In genomic region chr2:233227579-233227978, GRCh38 we compare ENCODE assay signal across 29 cellular contexts.
"Had no signal": no experiment of that assay in that cellular context is flagged by ENCODE, and none has a peak within 500 bp of the region (broad histone marks: within the 10 kb centered on the region; RNA-seq: fewer than 3 reads in every experiment).

No MANE protein-coding gene starts in this region.

- H3K4me2 ChIP-seq: neural progenitor cell had no signal

- H3K27me3 ChIP-seq: neural progenitor cell, ovary, right atrium auricular region, right lobe of liver, sigmoid colon, stomach, thyroid gland, tibial nerve, upper lobe of left lung, vagina had no signal

- H3K9ac ChIP-seq: neural progenitor cell, parathyroid adenoma had no signal

- H3K4me3 ChIP-seq: neural progenitor cell, ovary, psoas muscle, right atrium auricular region, right lobe of liver, sigmoid colon, stomach, thoracic aorta, thyroid gland, tibial nerve, upper lobe of left lung, vagina had no signal

- FAIRE-seq: small intestine, urothelium cell line had no signal

- H3K4me3 Mint-ChIP-seq: natural killer cell; nephron; neural progenitor cell; stimulated activated effector memory CD8-positive, alpha-beta T cell treated with anti-CD3 and anti-CD28 coated beads, Interleukin-12 subunit alpha, Interleukin-12 subunit beta, amount 100 ng/mL, for 72 hours; stimulated activated naive B cell treated with anti-CD40 and anti-IgM and Interleukin-4, amounts not matched to agents 10 μg/mL and 1 μg/mL and 100 μg/mL, for 72 hours; stimulated activated naive CD8-positive, alpha-beta T cell treated with anti-CD3 and anti-CD28 coated beads, Interleukin-15, Interleukin-2, amounts not matched to agents 100 ng/mL and 50 ng/mL, for 24 hours had no signal

- H3K79me2 ChIP-seq: parathyroid adenoma had no signal

- H3K36me3 Mint-ChIP-seq: natural killer cell, neural progenitor cell had no signal

- H3K4me1 ChIP-seq: neural progenitor cell, parathyroid adenoma, psoas muscle, right atrium auricular region, right lobe of liver, sigmoid colon, stomach, thyroid gland, tibial nerve, upper lobe of left lung, vagina had no signal

- H3K27ac Mint-ChIP-seq: natural killer cell; nephron; neural progenitor cell; progenitor cell of endocrine pancreas; stimulated activated effector memory CD8-positive, alpha-beta T cell treated with anti-CD3 and anti-CD28 coated beads, Interleukin-12 subunit alpha, Interleukin-12 subunit beta, amount 100 ng/mL, for 72 hours; stimulated activated naive B cell treated with anti-CD40 and anti-IgM and Interleukin-4, amounts not matched to agents 10 μg/mL and 1 μg/mL and 100 μg/mL, for 72 hours; stimulated activated naive CD8-positive, alpha-beta T cell treated with anti-CD3 and anti-CD28 coated beads, Interleukin-15, Interleukin-2, amounts not matched to agents 100 ng/mL and 50 ng/mL, for 24 hours had no signal

- H3K27me3 Mint-ChIP-seq: stimulated activated naive B cell treated with anti-CD40 and anti-IgM and Interleukin-4, amounts not matched to agents 10 μg/mL and 1 μg/mL and 100 μg/mL, for 72 hours; stimulated activated naive CD8-positive, alpha-beta T cell treated with anti-CD3 and anti-CD28 coated beads, Interleukin-15, Interleukin-2, amounts not matched to agents 100 ng/mL and 50 ng/mL, for 24 hours had no signal

- ATAC-seq: natural killer cell; psoas muscle; right lobe of liver; stimulated activated effector memory CD8-positive, alpha-beta T cell treated with anti-CD3 and anti-CD28 coated beads, Interleukin-12 subunit alpha, Interleukin-12 subunit beta, amount 100 ng/mL, for 72 hours; stimulated activated naive B cell treated with anti-CD40 and anti-IgM and Interleukin-4, amounts not matched to agents 10 μg/mL and 1 μg/mL and 100 μg/mL, for 72 hours had no signal

- H3K9me3 ChIP-seq: ovary, psoas muscle, right atrium auricular region, right lobe of liver, sigmoid colon, stomach, thoracic aorta, thyroid gland, tibial nerve, upper lobe of left lung, vagina had no signal

- H3K9me3 Mint-ChIP-seq: natural killer cell; nephron; neural progenitor cell; stimulated activated effector memory CD8-positive, alpha-beta T cell treated with anti-CD3 and anti-CD28 coated beads, Interleukin-12 subunit alpha, Interleukin-12 subunit beta, amount 100 ng/mL, for 72 hours; stimulated activated naive B cell treated with anti-CD40 and anti-IgM and Interleukin-4, amounts not matched to agents 10 μg/mL and 1 μg/mL and 100 μg/mL, for 72 hours; stimulated activated naive CD8-positive, alpha-beta T cell treated with anti-CD3 and anti-CD28 coated beads, Interleukin-15, Interleukin-2, amounts not matched to agents 100 ng/mL and 50 ng/mL, for 24 hours had no signal

- H3K36me3 ChIP-seq: neural progenitor cell, ovary, right atrium auricular region, right lobe of liver, sigmoid colon, stomach, thoracic aorta, thyroid gland, tibial nerve, upper lobe of left lung, vagina had no signal

- DNase-seq: natural killer cell; occipital lobe; ovary; posterior cingulate gyrus; psoas muscle; right lobe of liver; sigmoid colon; small intestine; stimulated activated CD4-positive, alpha-beta T cell treated with anti-CD3 and anti-CD28 coated beads, Interleukin-15, amount 100 ng/mL, for 24 hours; stimulated activated CD4-positive, alpha-beta T cell treated with anti-CD3 and anti-CD28 coated beads, Interleukin-2, amount 100 ng/mL, for 24 hours; stimulated activated CD4-positive, alpha-beta T cell treated with anti-CD3 and anti-CD28 coated beads, Interleukin-2, amount 100 ng/mL, for 48 hours; stimulated activated CD4-positive, alpha-beta T cell treated with anti-CD3 and anti-CD28 coated beads, Interleukin-4, amount 100 ng/mL, for 24 hours; stimulated activated naive B cell treated with anti-CD40 and anti-IgM and Interleukin-4, amounts not matched to agents 10 μg/mL and 1 μg/mL and 100 μg/mL, for 72 hours; stimulated activated naive CD4-positive, alpha-beta T cell treated with Interleukin-2 at 50 U/mL for 16 hours; stomach; thyroid gland; trophoblast cell; upper lobe of left lung had no signal

- H2AFZ ChIP-seq: parathyroid adenoma had no signal

- H3K4me1 Mint-ChIP-seq: nephron had no signal

- H3K27ac ChIP-seq: neural progenitor cell, ovary, parathyroid adenoma, psoas muscle, right atrium auricular region, right lobe of liver, sigmoid colon, stomach, thoracic aorta, thyroid gland, tibial nerve, upper lobe of left lung, vagina had no signal
